11 cellular contexts compared by ENCODE assay signal in the genomic region with DNA sequence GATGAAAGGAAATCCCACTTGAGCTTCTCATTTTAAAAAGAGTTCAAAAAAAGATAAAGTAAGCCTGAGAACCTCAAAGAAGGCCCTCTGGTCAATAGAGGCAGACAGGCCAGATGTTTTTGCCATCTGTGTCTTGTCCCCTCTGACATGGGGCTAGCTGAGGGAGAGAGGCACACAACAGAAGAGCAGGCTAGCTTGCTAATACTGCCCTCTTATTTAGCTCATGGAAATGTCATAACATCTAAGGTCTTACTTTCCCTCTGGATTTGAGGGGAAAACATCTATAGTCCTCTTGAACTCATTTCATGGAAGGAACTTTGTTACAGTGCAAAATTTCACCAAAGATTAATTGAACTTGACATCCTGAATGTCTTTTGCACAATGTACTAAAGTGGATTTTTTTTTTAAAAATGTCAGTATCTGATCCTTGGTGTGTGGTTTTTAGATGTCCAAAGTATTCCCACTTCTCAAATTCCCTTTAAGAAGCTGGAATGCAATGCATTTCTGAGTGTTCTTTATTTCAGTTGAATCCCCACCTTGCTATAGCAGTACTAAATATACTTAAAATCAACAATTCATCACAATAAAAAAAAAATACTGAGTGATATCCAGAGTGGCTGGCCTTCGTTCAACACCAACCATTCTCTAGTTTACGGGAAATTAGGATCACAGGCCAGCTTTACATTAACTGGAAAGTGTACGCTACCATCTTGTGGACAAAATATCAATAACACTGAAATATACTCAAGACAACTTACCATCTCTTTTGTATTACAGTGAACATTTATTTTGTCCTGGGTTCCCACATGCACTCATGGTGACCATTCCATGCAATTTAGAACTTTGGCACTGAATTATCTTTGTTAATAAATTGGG.
DNase-seq lines count a peak whose midpoint lies in the region; ATAC-seq and TF ChIP-seq lines count a peak whose summit lies in the region.
"Had no signal": no experiment of that assay in that cellular context is flagged by ENCODE, and none has a peak within 500 bp of the region (broad histone marks: within the 10 kb centered on the region; RNA-seq: fewer than 3 reads in every experiment).

No MANE protein-coding gene starts in this region.

- DNase-seq in SIG-M5 treated with dmso at 0.1 percent for 504 hours (lab: John Stamatoyannopoulos, UW; ENCODE audit: unreplicated experiment) (peak; percentile 40), SIG-M5 (lab: John Stamatoyannopoulos, UW) (no peak), NCI-H345 treated with DMSO at 0.1 percent for 48 hours (lab: John Stamatoyannopoulos, UW; ENCODE audit: unreplicated experiment) (peak; percentile 37), endothelial cell (ENCODE audit: low spot score) (peak; percentile 6), testis (no peak), occipital lobe (lab: John Stamatoyannopoulos, UW) (no peak), substantia nigra (lab: John Stamatoyannopoulos, UW) (no peak)
- DNase-seq: activated naive CD8-positive, alpha-beta T cell treated with anti-CD3 and anti-CD28 coated beads, Interleukin-2, amount 10 ng/mL, durations not matched to agents 7 days and 5 days; NCI-H1048 had no signal

- H3K36me3 Mint-ChIP-seq in endothelial cell (ENCODE audit: low read depth, unreplicated experiment) = no peaks in the 10 kb centered on the region
- H3K36me3 Mint-ChIP-seq: activated naive CD8-positive, alpha-beta T cell treated with anti-CD3 and anti-CD28 coated beads, Interleukin-2, amount 10 ng/mL, durations not matched to agents 7 days and 5 days had no signal

- H3K4me3 Mint-ChIP-seq in endothelial cell (ENCODE audit: unreplicated experiment) = no peak overlapping the region
- H3K4me3 Mint-ChIP-seq: activated naive CD8-positive, alpha-beta T cell treated with anti-CD3 and anti-CD28 coated beads, Interleukin-2, amount 10 ng/mL, durations not matched to agents 7 days and 5 days had no signal

- H3K27me3 ChIP-seq in testis = no peaks in the 10 kb centered on the region

- no peak overlapping the region for H3K27ac Mint-ChIP-seq in endothelial cell (ENCODE audit: unreplicated experiment)
- H3K27ac Mint-ChIP-seq: activated naive CD8-positive, alpha-beta T cell treated with anti-CD3 and anti-CD28 coated beads, Interleukin-2, amount 10 ng/mL, durations not matched to agents 7 days and 5 days had no signal

- TF ChIP-seq CTCF in endothelial cell (IDR thresholded peaks at IDR 0.05; ENCODE audit: unreplicated experiment) (peak; percentile 53), testis (IDR thresholded peaks at IDR 0.05) (peak in 2 of 3 experiments; percentile 22 to 43)

- peaks cover 2% of the 10 kb centered on the region for H3K27me3 Mint-ChIP-seq in endothelial cell (ENCODE audit: unreplicated experiment)

- no peak for TF ChIP-seq POLR2A in testis (IDR thresholded peaks at IDR 0.05)

- H3K4me1 ChIP-seq in testis = no peaks in the 10 kb centered on the region
- H3K4me1 ChIP-seq: parathyroid adenoma had no signal

- no peak overlapping the region for H3K4me3 ChIP-seq in testis

- no peaks in the 10 kb centered on the region for H3K4me1 Mint-ChIP-seq in endothelial cell (ENCODE audit: unreplicated experiment)

- no peak overlapping the region for H3K27ac ChIP-seq in testis
- no peak overlapping the region for H3K27ac ChIP-seq in substantia nigra (ENCODE audit: low read depth, low read length, poor library complexity, severe bottlenecking)
- H3K27ac ChIP-seq: parathyroid adenoma had no signal

- no peaks in the 10 kb centered on the region for H3K9me3 ChIP-seq in testis

- no peaks in the 10 kb centered on the region for H3K9me3 Mint-ChIP-seq in endothelial cell (ENCODE audit: unreplicated experiment)
- H3K9me3 Mint-ChIP-seq: activated naive CD8-positive, alpha-beta T cell treated with anti-CD3 and anti-CD28 coated beads, Interleukin-2, amount 10 ng/mL, durations not matched to agents 7 days and 5 days had no signal

- intact Hi-C loops in testis (cut with DNase I; ENCODE audit: low total_unique reads) = no loop called here

- H3K36me3 ChIP-seq in testis (ENCODE audit: low read depth, missing control alignments) = no peaks in the 10 kb centered on the region

- WGBS in testis, 2 donors = 46 to 51% methylated on average over 3 of the region's 3 CpGs

- no peak for ATAC-seq in GM21737 (IDR thresholded peaks at IDR 0.05; ENCODE audit: unreplicated experiment)

Comparison
In these comparisons a context has a peak if more than half of its experiments do, and no peak if none do; other contexts are left out.
1. DNase-seq: peak in SIG-M5 treated with dmso at 0.1 percent for 504 hours (single experiment), NCI-H345 treated with DMSO at 0.1 percent for 48 hours (single experiment) and endothelial cell (single experiment); none in SIG-M5 (single experiment), testis (single experiment), occipital lobe (single experiment) and substantia nigra (0 of 49).